Comparison of ENCODE assay signal across 24 cellular contexts in the genomic region with DNA sequence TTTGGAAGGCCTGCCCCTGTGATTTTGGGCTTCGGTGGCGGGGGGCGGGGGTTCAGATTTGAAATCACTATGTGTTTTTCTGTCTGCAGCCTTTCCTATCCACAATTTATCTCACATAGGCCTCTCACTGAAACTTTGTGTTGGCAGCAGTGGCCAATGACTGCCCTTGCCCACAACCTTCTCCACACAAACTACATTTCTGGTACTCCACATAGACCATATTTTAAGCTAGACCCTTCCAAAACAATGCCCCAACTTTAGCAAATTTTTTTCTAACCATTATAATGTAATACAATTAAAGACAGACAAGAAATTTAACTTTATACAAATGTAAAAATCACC. TPM values are rescaled to one million over a fixed set of nuclear protein-coding genes. Genes with fewer than 3 reads are reported as not detected.
DNase-seq lines count a peak whose midpoint lies in the region; ATAC-seq, FAIRE-seq and TF ChIP-seq lines count a peak whose summit lies in the region.
"Had no signal": no experiment of that assay in that cellular context is flagged by ENCODE, and none has a peak within 500 bp of the region (broad histone marks: within the 10 kb centered on the region; RNA-seq: fewer than 3 reads in every experiment).

No MANE protein-coding gene starts in this region.

- H3K9me3 Mint-ChIP-seq in activated T-cell treated with anti-CD3 and anti-CD28 coated beads, Interleukin-2, amount 50 U/mL, for 72 hours = no peaks in the 10 kb centered on the region
- H3K9me3 Mint-ChIP-seq: activated CD4-positive, alpha-beta T cell treated with anti-CD3 and anti-CD28 coated beads, Interleukin-2, amount 10 ng/mL, durations not matched to agents 24 days and 14 days; IgD-negative memory B cell had no signal

- dilution Hi-C loops in endothelial cell of umbilical vein (cut with MboI; ENCODE audit: extremely low pct_ligation_motif_present, low sequenced_read_pairs) = no loop called here

- no peak for ATAC-seq in activated T-cell treated with anti-CD3 and anti-CD28 coated beads, Interleukin-2, amount 50 U/mL, for 72 hours (replicated peaks in 1 of 2)
- ATAC-seq in GM19395 (IDR thresholded peaks at IDR 0.05; ENCODE audit: unreplicated experiment) (no peak), GM18870 (IDR thresholded peaks at IDR 0.05; ENCODE audit: unreplicated experiment) (no peak)
- ATAC-seq: foreskin keratinocyte had no signal

- H3K36me3 ChIP-seq in endothelial cell of umbilical vein (ENCODE audit: control insufficient read depth in 2 of 2, extremely low read depth in 1 of 2, insufficient read depth in 2 of 2, low read length in 2 of 2) (no peaks in the 10 kb centered on the region), liver (ENCODE audit: control insufficient read depth in 4 of 4, insufficient read depth in 3 of 4, low read depth in 1 of 4, low read length in 3 of 4) (no peaks in the 10 kb centered on the region), spleen (no peaks in the 10 kb centered on the region)
- H3K36me3 ChIP-seq: BE2C, neutrophil had no signal

- POLR2A ChIA-PET in endothelial cell of umbilical vein (lab: Charles Lee) = interaction anchor here (2.1 kb wide), 1 partner anchor 28 kb away, joined by 5 read pairs; a partner anchor contains a TSS

- H3K4me1 ChIP-seq in endothelial cell of umbilical vein (ENCODE audit: control insufficient read depth, extremely low read depth, insufficient read depth, low read length) (peaks cover 41% of the 10 kb centered on the region), liver (ENCODE audit: control insufficient read depth in 4 of 4, insufficient read depth in 4 of 4, low read length in 3 of 4) (peaks cover 4 to 37% (median 13%) of the 10 kb centered on the region in 4 donors), spleen (peaks cover 37 to 100% (median 95%) of the 10 kb centered on the region in 6 donors)

- intact Hi-C loops in endothelial cell of umbilical vein (cut with micrococcal nuclease) (no loop called here), spleen (cut with DNase I; ENCODE audit: low total_unique reads) (no loop called here)

- TF ChIP-seq CTCF in endothelial cell of umbilical vein (IDR thresholded peaks at IDR 0.05; ENCODE audit: extremely low read depth in 1 of 2, insufficient read depth in 1 of 2, low read depth in 1 of 2, low read length in 2 of 2) = no peak
- TF ChIP-seq CTCF in liver (IDR thresholded peaks at IDR 0.05; ENCODE audit: low read depth, low read length, missing input control) = no peak
- TF ChIP-seq CTCF in spleen (IDR thresholded peaks at IDR 0.05 in 8 of 11, conservative IDR thresholded peaks at IDR 0.05 in 3 of 11) = no peak

- no peak overlapping the region for H3K4me2 ChIP-seq in endothelial cell of umbilical vein (ENCODE audit: insufficient read depth, low read length)

- peak overlapping the region; percentile 43 for H3K27ac Mint-ChIP-seq in activated T-cell treated with anti-CD3 and anti-CD28 coated beads, Interleukin-2, amount 50 U/mL, for 72 hours
- H3K27ac Mint-ChIP-seq: IgD-negative memory B cell had no signal

- H3K9me3 ChIP-seq in endothelial cell of umbilical vein (replicated peaks; ENCODE audit: control insufficient read depth, insufficient read depth, low read length) (no peaks in the 10 kb centered on the region), liver (ENCODE audit: control insufficient read depth in 4 of 4, low read length in 3 of 4) (no peaks in the 10 kb centered on the region), spleen (no peaks in the 10 kb centered on the region)
- H3K9me3 ChIP-seq: BE2C, neutrophil had no signal

- peaks cover 22% of the 10 kb centered on the region for H4K20me1 ChIP-seq in endothelial cell of umbilical vein (replicated peaks; ENCODE audit: control insufficient read depth, extremely low read depth, insufficient read depth, low read length)

- H3K4me1 Mint-ChIP-seq in activated T-cell treated with anti-CD3 and anti-CD28 coated beads, Interleukin-2, amount 50 U/mL, for 72 hours (ENCODE audit: low read depth) = peaks cover 73% of the 10 kb centered on the region

- H3K4me3 ChIP-seq in endothelial cell of umbilical vein (replicated peaks in 1 of 3; ENCODE audit: insufficient read depth in 1 of 3, low read depth in 1 of 3, low read length in 3 of 3) = no peak overlapping the region
- H3K4me3 ChIP-seq in liver (ENCODE audit: low read depth in 1 of 3, low read length in 3 of 3) = no peak overlapping the region
- no peak overlapping the region for H3K4me3 ChIP-seq in spleen

- no peak overlapping the region for H3K4me3 Mint-ChIP-seq in activated T-cell treated with anti-CD3 and anti-CD28 coated beads, Interleukin-2, amount 50 U/mL, for 72 hours
- H3K4me3 Mint-ChIP-seq: activated CD4-positive, alpha-beta T cell treated with anti-CD3 and anti-CD28 coated beads, Interleukin-2, amount 10 ng/mL, durations not matched to agents 24 days and 14 days had no signal

- TF ChIP-seq POLR2A in endothelial cell of umbilical vein (IDR thresholded peaks at IDR 0.05; ENCODE audit: low read depth, low read length) (no peak), spleen (IDR thresholded peaks at IDR 0.05) (no peak)

- no peak overlapping the region for H2AFZ ChIP-seq in endothelial cell of umbilical vein (ENCODE audit: low read depth, low read length)

- H3K79me2 ChIP-seq in endothelial cell of umbilical vein (ENCODE audit: control insufficient read depth, insufficient read depth, low read length) = peaks cover 92% of the 10 kb centered on the region

- peaks cover 2% of the 10 kb centered on the region for H3K9me1 ChIP-seq in endothelial cell of umbilical vein (replicated peaks; ENCODE audit: control insufficient read depth, extremely low read depth, insufficient read depth, low read length)

- no peaks in the 10 kb centered on the region for H3K27me3 Mint-ChIP-seq in activated T-cell treated with anti-CD3 and anti-CD28 coated beads, Interleukin-2, amount 50 U/mL, for 72 hours (ENCODE audit: low read depth)
- H3K27me3 Mint-ChIP-seq: activated CD4-positive, alpha-beta T cell treated with anti-CD3 and anti-CD28 coated beads, Interleukin-2, amount 10 ng/mL, durations not matched to agents 24 days and 14 days; IgD-negative memory B cell had no signal

- peak overlapping the region; percentile 40 for H3K27ac ChIP-seq in endothelial cell of umbilical vein (ENCODE audit: insufficient read depth, low read depth, low read length)
- H3K27ac ChIP-seq in liver (ENCODE audit: low read depth in 1 of 2, low read length in 2 of 2) = peak overlapping the region; percentile 23 to 55
- H3K27ac ChIP-seq in spleen = peak overlapping the region in 5 of 8 donors; percentile 53 to 63 (median 58)
- H3K27ac ChIP-seq: foreskin keratinocyte, neutrophil had no signal

- no peak for FAIRE-seq in endothelial cell of umbilical vein (lab: Jason Lieb, UNC)
- FAIRE-seq: A204.1, G401.6 had no signal

- CTCF ChIA-PET in endothelial cell of umbilical vein (lab: Charles Lee) = interaction anchor here (0.9 to 1.5 kb wide), 3 partner anchors 18 to 27 kb away, joined by 3 to 7 read pairs (median 4); a partner anchor contains a TSS

- H3K9ac ChIP-seq in endothelial cell of umbilical vein (replicated peaks; ENCODE audit: extremely low read depth, insufficient read depth, low read length) (no peak overlapping the region), liver (ENCODE audit: low read depth in 1 of 2, low read length in 2 of 2) (no peak overlapping the region)

- no TSS peak for BruUV-seq in endothelial cell of umbilical vein (replicated peaks; lab: Mats Ljungman, UMichigan)

- no peak for DNase-seq in activated T-cell treated with anti-CD3 and anti-CD28 coated beads, Interleukin-2, amount 50 U/mL, for 72 hours
- DNase-seq in activated T-cell treated with anti-CD3 and anti-CD28 coated beads, Interleukin-2, amount 50 U/mL, for 1 hour = no peak
- DNase-seq in endothelial cell of umbilical vein (ENCODE audit: low read depth, low spot score) (no peak), spleen (no peak), T-helper 9 cell (no peak)
- DNase-seq: activated CD4-positive, alpha-beta T cell treated with anti-CD3 and anti-CD28 coated beads, Interleukin-2, amount 10 ng/mL, durations not matched to agents 24 days and 14 days; activated CD8-positive, alpha-beta memory T cell treated with anti-CD3 and anti-CD28 coated beads, Interleukin-2, amount 50 U/mL, for 48 hours; activated gamma-delta T cell treated with Interleukin-2 at 50 U/mL for 16 hours; BE2C; central memory CD4-positive, alpha-beta T cell; dorsolateral prefrontal cortex; foreskin keratinocyte; NCI-H1417; NCI-H524 treated with DMSO at 0.1 percent for 48 hours; retina; SHP77 treated with DMSO at 0.1 percent for 48 hours; stimulated activated CD4-positive, alpha-beta T cell treated with anti-CD3 and anti-CD28 coated beads, Interleukin-15, amount 100 ng/mL, for 24 hours had no signal

- H3K36me3 Mint-ChIP-seq in activated T-cell treated with anti-CD3 and anti-CD28 coated beads, Interleukin-2, amount 50 U/mL, for 72 hours (ENCODE audit: insufficient read depth in 2 of 2) = peaks cover 2 to 5% of the 10 kb centered on the region in 2 donors

- no peak for TF ChIP-seq RAD21 in liver (IDR thresholded peaks at IDR 0.05)

- 90% methylated on average over 3 of the region's 3 CpGs for WGBS in liver
- 89 to 96% (median 91%) methylated on average over 3 of the region's 3 CpGs for WGBS in spleen, 5 donors

- H3K27me3 ChIP-seq in endothelial cell of umbilical vein (ENCODE audit: control insufficient read depth in 2 of 2, insufficient read depth in 2 of 2, low read length in 2 of 2) (no peaks in the 10 kb centered on the region), liver (ENCODE audit: control insufficient read depth in 4 of 4, insufficient read depth in 4 of 4, low read length in 3 of 4) (no peaks in the 10 kb centered on the region), spleen (replicated peaks in 1 of 7) (no peaks in the 10 kb centered on the region)
- H3K27me3 ChIP-seq: BE2C, dorsolateral prefrontal cortex, foreskin keratinocyte, neutrophil had no signal

RNA-seq across cellular contexts. Expression of a gene that starts 6.4 kb away (rescaled TPM):
- 100 to 1,000 TPM in 1 of 2 donors, 10 to 100 TPM in 1; 96.5 to 108 TPM for total RNA-seq in activated T-cell treated with anti-CD3 and anti-CD28 coated beads, Interleukin-2, amount 50 U/mL, for 72 hours
- total RNA-seq in endothelial cell of umbilical vein (185 and 203 TPM in 2 replicates), liver (10 to 100 TPM; 45.3 to 55.6 TPM), spleen (100 to 1,000 TPM; 115 to 205 (median 161) TPM)
- polyA plus RNA-seq in endothelial cell of umbilical vein (69.9 and 91.3 TPM in 2 replicates), liver (10 to 100 TPM; 12.6 to 23.8 TPM), spleen (10 to 100 TPM in 2 of 3 donors, 1 to 10 TPM in 1; 7.6 to 12.1 (median 11.1) TPM)
- 62.4 and 64.1 TPM in 2 replicates for polyA plus RNA-seq in endothelial cell of umbilical vein (2011; cell fraction: cytosol; rRNA removed)
- 52.6 and 62.5 TPM in 2 replicates for polyA plus RNA-seq in endothelial cell of umbilical vein (2011; cell fraction: nucleus; rRNA removed)
- 132 and 189 TPM in 2 replicates for polyA plus RNA-seq in endothelial cell of umbilical vein (2012)
- polyA minus RNA-seq in endothelial cell of umbilical vein = 194 and 209 TPM in 2 replicates
- 56.8 TPM for polyA minus RNA-seq in endothelial cell of umbilical vein (2011; cell fraction: cytosol; rRNA and poly(A)+ RNA removed)
- polyA minus RNA-seq in endothelial cell of umbilical vein (2011; cell fraction: nucleus; rRNA and poly(A)+ RNA removed) = 113 and 133 TPM in 2 replicates

RNA-seq across cellular contexts. Expression of a gene that starts 28.0 kb away (rescaled TPM):
- total RNA-seq in activated T-cell treated with anti-CD3 and anti-CD28 coated beads, Interleukin-2, amount 50 U/mL, for 72 hours = 10 to 100 TPM; 10.6 to 12.3 TPM
- 11.4 and 13.7 TPM in 2 replicates for total RNA-seq in endothelial cell of umbilical vein
- 1.2 and 1.6 TPM in 2 replicates for polyA plus RNA-seq in endothelial cell of umbilical vein
- 1.8 and 2.3 TPM in 2 replicates for polyA plus RNA-seq in endothelial cell of umbilical vein (2011; cell fraction: cytosol; rRNA removed)
- polyA plus RNA-seq in endothelial cell of umbilical vein (2011; cell fraction: nucleus; rRNA removed) = 2.4 and 3.8 TPM in 2 replicates
- polyA plus RNA-seq in endothelial cell of umbilical vein (2012) = 2.5 and 4.1 TPM in 2 replicates
- polyA minus RNA-seq in endothelial cell of umbilical vein = 10.5 and 15.0 TPM in 2 replicates
- 7.7 TPM for polyA minus RNA-seq in endothelial cell of umbilical vein (2011; cell fraction: cytosol; rRNA and poly(A)+ RNA removed)
- polyA minus RNA-seq in endothelial cell of umbilical vein (2011; cell fraction: nucleus; rRNA and poly(A)+ RNA removed) = 4.1 and 5.6 TPM in 2 replicates
- 1 to 10 TPM; 5.3 to 7.0 TPM for total RNA-seq in liver
- 1 to 10 TPM; 1.5 to 5.0 TPM for polyA plus RNA-seq in liver
- total RNA-seq in spleen = 10 to 100 TPM; 14.1 to 24.0 (median 20.1) TPM
- 1 to 10 TPM; 2.3 to 4.4 (median 2.4) TPM for polyA plus RNA-seq in spleen
